11 cellular contexts compared by ENCODE assay signal in the genomic region with DNA sequence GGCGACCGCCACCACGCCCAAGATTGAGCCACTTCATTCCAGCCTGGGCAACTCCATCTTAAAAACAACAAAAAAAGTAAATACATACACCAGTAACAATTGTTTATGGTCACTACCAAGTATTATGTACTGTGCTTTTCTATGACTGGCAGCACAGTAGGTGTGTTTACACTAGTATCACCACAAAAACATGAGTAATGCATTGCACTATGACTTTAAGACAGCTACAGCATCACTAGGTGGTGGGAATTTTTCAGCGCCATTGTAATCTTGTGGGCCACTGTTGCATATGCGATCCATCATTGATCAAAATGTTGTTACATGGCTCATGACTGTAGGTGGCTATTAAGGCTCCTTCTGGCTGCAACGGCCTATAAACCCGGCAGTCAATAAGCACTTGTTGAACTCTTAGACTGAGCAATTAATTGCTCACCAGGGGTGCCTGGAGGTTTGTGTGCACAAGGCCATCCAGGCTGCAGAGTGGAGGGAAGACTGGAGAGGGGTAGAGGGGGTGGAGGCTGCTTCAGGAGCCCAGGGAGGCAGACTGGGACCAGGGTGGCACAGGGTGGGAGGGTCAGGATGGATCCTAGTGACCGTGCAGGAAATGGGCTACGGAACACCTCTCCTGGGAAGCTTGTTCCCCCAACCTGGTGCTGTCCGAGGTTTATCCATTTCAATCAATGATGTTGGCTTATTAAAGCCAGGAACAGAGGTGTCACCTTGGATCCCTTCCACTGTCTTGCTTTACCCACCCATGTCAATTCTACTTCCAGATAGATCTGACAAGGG. TPM values are rescaled to one million over a fixed set of nuclear protein-coding genes. Genes with fewer than 3 reads are reported as not detected.
DNase-seq lines count a peak whose midpoint lies in the region; ATAC-seq, FAIRE-seq and TF ChIP-seq lines count a peak whose summit lies in the region.
"Had no signal": no experiment of that assay in that cellular context is flagged by ENCODE, and none has a peak within 500 bp of the region (broad histone marks: within the 10 kb centered on the region; RNA-seq: fewer than 3 reads in every experiment).

No MANE protein-coding gene starts in this region.

- H3K9ac ChIP-seq in astrocyte (ENCODE audit: low read length), result no peak overlapping the region

- peak; percentile 34 for DNase-seq in NCI-H748 (lab: John Stamatoyannopoulos, UW; ENCODE audit: unreplicated experiment)
- no peak for DNase-seq in NCI-H748 treated with DMSO at 0.1 percent for 48 hours (lab: John Stamatoyannopoulos, UW)
- DNase-seq in NCI-H1417 treated with DMSO at 0.1 percent for 48 hours (lab: John Stamatoyannopoulos, UW), result peak; percentile 89
- peak; percentile 48 for DNase-seq in astrocyte (ENCODE audit: low read depth)
- DNase-seq in renal cortical epithelial cell (ENCODE audit: low read depth), result peak; percentile 13
- DNase-seq in COLO829 (ENCODE audit: low spot score), result no peak
- DNase-seq in NOMO-1 treated with dmso at 0.1 percent for 144 hours (lab: John Stamatoyannopoulos, UW; ENCODE audit: unreplicated experiment), result no peak
- DNase-seq: activated gamma-delta T cell, mucosa of descending colon had no signal

- peaks cover 17% of the 10 kb centered on the region for H3K4me1 Mint-ChIP-seq in astrocyte (ENCODE audit: low read depth, unreplicated experiment)

- H3K9me3 Mint-ChIP-seq in astrocyte (ENCODE audit: unreplicated experiment), result no peaks in the 10 kb centered on the region

- no peaks in the 10 kb centered on the region for H3K36me3 ChIP-seq in astrocyte (ENCODE audit: insufficient read depth, low read length)

- no peak overlapping the region for H3K27ac Mint-ChIP-seq in astrocyte (ENCODE audit: unreplicated experiment)

- no peaks in the 10 kb centered on the region for H4K20me1 ChIP-seq in astrocyte (ENCODE audit: insufficient read depth, low read length)

- no peaks in the 10 kb centered on the region for H3K79me2 ChIP-seq in astrocyte (ENCODE audit: insufficient read depth, low read length)

- peaks cover 25% of the 10 kb centered on the region for H3K4me1 ChIP-seq in astrocyte (ENCODE audit: insufficient read depth, low read length)

- no peaks in the 10 kb centered on the region for H3K27me3 Mint-ChIP-seq in astrocyte (ENCODE audit: low read depth, unreplicated experiment)

- no peaks in the 10 kb centered on the region for H3K9me3 ChIP-seq in astrocyte (ENCODE audit: insufficient read depth, low read depth, low read length)
- H3K9me3 ChIP-seq: mucosa of descending colon had no signal

- H3K4me3 ChIP-seq in astrocyte (ENCODE audit: insufficient read depth, low read depth, low read length), result no peak overlapping the region
- H3K4me3 ChIP-seq: mucosa of descending colon had no signal

- H3K4me2 ChIP-seq in astrocyte (ENCODE audit: low read length), result peak overlapping the region; percentile 23

- TF ChIP-seq CTCF in astrocyte (IDR thresholded peaks at IDR 0.05; ENCODE audit: insufficient read depth, low read depth, low read length), result no peak

- no peak overlapping the region for H2AFZ ChIP-seq in astrocyte (ENCODE audit: low read depth, low read length)

- H3K4me3 Mint-ChIP-seq in astrocyte (ENCODE audit: unreplicated experiment), result no peak overlapping the region

- no peaks in the 10 kb centered on the region for H3K36me3 Mint-ChIP-seq in astrocyte (ENCODE audit: low read depth, unreplicated experiment)

- no peak for ATAC-seq in GM19455 (IDR thresholded peaks at IDR 0.05; ENCODE audit: unreplicated experiment)

- no peak for FAIRE-seq in astrocyte (lab: Jason Lieb, UNC)
- FAIRE-seq: urothelium cell line had no signal

- no peak overlapping the region for H3K27ac ChIP-seq in astrocyte (ENCODE audit: low read depth, low read length)

- H3K27me3 ChIP-seq in astrocyte (ENCODE audit: insufficient read depth, low read length), result no peaks in the 10 kb centered on the region

RNA-seq across cellular contexts. Expression of gene COPG1, which starts 17.9 kb away (rescaled TPM):
- total RNA-seq in astrocyte (267 and 275 TPM in 2 replicates), renal cortical epithelial cell (240 and 286 TPM in 2 replicates)

RNA-seq across cellular contexts. Expression of gene HMCES, which starts 47.1 kb away (rescaled TPM):
- total RNA-seq in astrocyte (22.4 and 27.4 TPM in 2 replicates), renal cortical epithelial cell (29.5 and 32.9 TPM in 2 replicates)

RNA-seq across cellular contexts. Expression of gene CNBP, which starts 47.8 kb away (rescaled TPM):
- total RNA-seq in astrocyte (206 and 227 TPM in 2 replicates), renal cortical epithelial cell (276 and 290 TPM in 2 replicates)

Comparison
In these comparisons a context has a peak if more than half of its experiments do, and no peak if none do; other contexts are left out.
1. DNase-seq: peak in NCI-H748 (single experiment), NCI-H1417 treated with DMSO at 0.1 percent for 48 hours (single experiment), astrocyte (single experiment) and renal cortical epithelial cell (single experiment); none in NCI-H748 treated with DMSO at 0.1 percent for 48 hours (single experiment), COLO829 (single experiment) and NOMO-1 treated with dmso at 0.1 percent for 144 hours (single experiment).